13 cellular contexts compared by ENCODE assay signal in genomic region chr10:4867109-4867519, GRCh38.
"Had no signal": no experiment of that assay in that cellular context is flagged by ENCODE, and none has a peak within 500 bp of the region (broad histone marks: within the 10 kb centered on the region; RNA-seq: fewer than 3 reads in every experiment).

No MANE protein-coding gene starts in this region.

- H3K36me3 Mint-ChIP-seq: stimulated activated naive B cell treated with anti-CD40 and anti-IgM and Interleukin-4, amounts not matched to agents 10 μg/mL and 1 μg/mL and 100 μg/mL, for 72 hours had no signal

- DNase-seq: activated CD4-positive, alpha-beta T cell treated with anti-CD3 and anti-CD28 coated beads for 4 hours; activated CD8-positive, alpha-beta T cell treated with anti-CD3 and anti-CD28 coated beads, Interleukin-2, amount 10 ng/mL, durations not matched to agents 7 days and 5 days; activated naive CD4-positive, alpha-beta T cell treated with anti-CD3 and anti-CD28 coated beads, Interleukin-2, amount 50 U/mL, for 16 hours; amniotic stem cell; esophagus squamous epithelium; midbrain; stimulated activated CD4-positive, alpha-beta T cell treated with anti-CD3 and anti-CD28 coated beads, Interleukin-2, amount 100 ng/mL, for 24 hours; stimulated activated naive B cell treated with anti-CD40 and anti-IgM and Interleukin-4, amounts not matched to agents 10 μg/mL and 1 μg/mL and 100 μg/mL, for 72 hours; T-helper 1 cell; WERI-Rb-1 had no signal

- H3K4me3 Mint-ChIP-seq: activated CD8-positive, alpha-beta T cell treated with anti-CD3 and anti-CD28 coated beads, Interleukin-2, amount 10 ng/mL, durations not matched to agents 7 days and 5 days; stimulated activated naive B cell treated with anti-CD40 and anti-IgM and Interleukin-4, amounts not matched to agents 10 μg/mL and 1 μg/mL and 100 μg/mL, for 72 hours had no signal

- H3K27ac ChIP-seq: brain microvascular endothelial cell, esophagus squamous epithelium, foreskin keratinocyte, WERI-Rb-1 had no signal

- H3K4me1 ChIP-seq: esophagus squamous epithelium, foreskin keratinocyte had no signal

- H3K4me1 Mint-ChIP-seq: stimulated activated naive B cell treated with anti-CD40 and anti-IgM and Interleukin-4, amounts not matched to agents 10 μg/mL and 1 μg/mL and 100 μg/mL, for 72 hours had no signal

- ATAC-seq: activated CD8-positive, alpha-beta T cell treated with anti-CD3 and anti-CD28 coated beads, Interleukin-2, amount 10 ng/mL, durations not matched to agents 7 days and 5 days; foreskin keratinocyte; sciatic nerve; stimulated activated naive B cell treated with anti-CD40 and anti-IgM and Interleukin-4, amounts not matched to agents 10 μg/mL and 1 μg/mL and 100 μg/mL, for 72 hours had no signal

- H3K4me3 ChIP-seq: esophagus squamous epithelium had no signal

- H3K27me3 Mint-ChIP-seq: stimulated activated naive B cell treated with anti-CD40 and anti-IgM and Interleukin-4, amounts not matched to agents 10 μg/mL and 1 μg/mL and 100 μg/mL, for 72 hours had no signal

- H3K9me3 Mint-ChIP-seq: stimulated activated naive B cell treated with anti-CD40 and anti-IgM and Interleukin-4, amounts not matched to agents 10 μg/mL and 1 μg/mL and 100 μg/mL, for 72 hours had no signal

- H3K27ac Mint-ChIP-seq: activated CD8-positive, alpha-beta T cell treated with anti-CD3 and anti-CD28 coated beads, Interleukin-2, amount 10 ng/mL, durations not matched to agents 7 days and 5 days; stimulated activated naive B cell treated with anti-CD40 and anti-IgM and Interleukin-4, amounts not matched to agents 10 μg/mL and 1 μg/mL and 100 μg/mL, for 72 hours had no signal

- H3K9me3 ChIP-seq: esophagus squamous epithelium had no signal

- H3K36me3 ChIP-seq: brain microvascular endothelial cell, esophagus squamous epithelium, WERI-Rb-1 had no signal

- H3K27me3 ChIP-seq: brain microvascular endothelial cell, esophagus squamous epithelium, foreskin keratinocyte had no signal
